In the genomic region with DNA sequence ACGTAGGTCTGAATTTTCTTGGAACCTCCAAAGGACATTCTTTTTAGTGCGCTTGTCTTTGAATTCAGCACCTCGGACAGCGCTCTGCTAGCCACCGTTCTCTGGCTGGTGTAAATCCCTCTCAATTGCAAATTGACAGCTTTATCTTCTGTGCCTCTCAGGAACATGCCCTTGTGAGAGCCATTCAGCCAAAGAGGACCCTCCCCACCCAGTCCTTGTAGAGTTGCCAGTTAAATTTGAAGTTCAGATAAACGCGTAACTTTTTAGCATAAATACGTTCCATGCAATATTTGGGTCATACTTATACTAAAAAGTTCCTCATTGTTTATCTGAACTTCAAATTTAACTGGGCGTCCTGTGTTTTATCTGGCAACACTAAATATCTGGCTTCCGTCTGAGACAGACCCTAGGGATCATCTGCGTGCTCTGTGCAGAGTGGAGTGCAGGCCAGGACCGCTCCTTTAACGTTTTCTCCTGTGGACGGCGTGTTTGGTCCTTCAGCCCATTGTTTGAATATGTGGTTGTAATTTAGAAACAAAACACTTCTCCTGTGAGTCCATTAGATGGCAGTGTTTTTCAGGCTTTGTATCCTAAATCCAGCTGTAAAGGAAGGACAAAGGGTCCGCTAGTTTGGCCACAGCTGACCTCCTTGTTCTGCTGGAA, we compare ENCODE assay signal across 8 cellular contexts. TPM values are rescaled to one million over a fixed set of nuclear protein-coding genes. Genes with fewer than 3 reads are reported as not detected.
DNase-seq lines count a peak whose midpoint lies in the region; ATAC-seq and TF ChIP-seq lines count a peak whose summit lies in the region.

No MANE protein-coding gene starts in this region.

- TF ChIP-seq CTCF in heart right ventricle (IDR thresholded peaks at IDR 0.05) = peak; percentile 18 to 67 (median 58)

- no peaks in the 10 kb centered on the region for H3K36me3 ChIP-seq in HUES48 (ENCODE audit: control insufficient read depth, insufficient read depth, low read length)
- H3K36me3 ChIP-seq in heart right ventricle = peaks cover 0 to 36% (median 0%) of the 10 kb centered on the region in 9 donors

- no peaks in the 10 kb centered on the region for H3K9me3 Mint-ChIP-seq in activated naive CD8-positive, alpha-beta T cell treated with anti-CD3 and anti-CD28 coated beads for 36 hours

- intact Hi-C loops in heart right ventricle (cut with DNase I) = loop anchor here (1.0 to 10.0 kb wide), 11 partner anchors 45 to 292 kb away; a partner anchor contains a TSS

- peak overlapping the region; percentile 35 for H3K4me3 ChIP-seq in HUES48 (ENCODE audit: low read depth, low read length)
- H3K4me3 ChIP-seq in heart right ventricle = no peak overlapping the region

- no peaks in the 10 kb centered on the region for H3K27me3 Mint-ChIP-seq in activated naive CD8-positive, alpha-beta T cell treated with anti-CD3 and anti-CD28 coated beads for 36 hours

- H3K9me3 ChIP-seq in HUES48 (ENCODE audit: control insufficient read depth, insufficient read depth, low read length) = no peaks in the 10 kb centered on the region
- no peaks in the 10 kb centered on the region for H3K9me3 ChIP-seq in heart right ventricle

- 6 to 10% methylated on average over 16 of the region's 16 CpGs for WGBS in heart right ventricle, 2 donors

- H3K4me1 Mint-ChIP-seq in activated naive CD8-positive, alpha-beta T cell treated with anti-CD3 and anti-CD28 coated beads for 36 hours = peaks cover 7% of the 10 kb centered on the region

- H3K27me3 ChIP-seq in HUES48 (ENCODE audit: control insufficient read depth, insufficient read depth, low read length) (no peaks in the 10 kb centered on the region), heart right ventricle (no peaks in the 10 kb centered on the region)

- peaks cover 19% of the 10 kb centered on the region for H3K36me3 Mint-ChIP-seq in activated naive CD8-positive, alpha-beta T cell treated with anti-CD3 and anti-CD28 coated beads for 36 hours

- H3K27ac ChIP-seq in HUES48 (ENCODE audit: low read depth, low read length) (no peak overlapping the region), heart right ventricle (no peak overlapping the region)

- DNase-seq in D341Med (ENCODE audit: low spot score) (peak; percentile 65), heart right ventricle (peak; percentile 51 to 74), renal cortical epithelial cell (ENCODE audit: low read depth) (peak; percentile 57)
- peak; percentile 18 for DNase-seq in activated naive CD8-positive, alpha-beta T cell treated with anti-CD3 and anti-CD28 coated beads for 36 hours

- no peak overlapping the region for H3K4me3 Mint-ChIP-seq in activated naive CD8-positive, alpha-beta T cell treated with anti-CD3 and anti-CD28 coated beads for 36 hours

- H3K4me1 ChIP-seq in HUES48 (ENCODE audit: control insufficient read depth, insufficient read depth, low read length) (peaks cover 8% of the 10 kb centered on the region), heart right ventricle (peaks cover 0 to 21% (median 13%) of the 10 kb centered on the region in 9 donors)

- no peak overlapping the region for H3K27ac Mint-ChIP-seq in activated naive CD8-positive, alpha-beta T cell treated with anti-CD3 and anti-CD28 coated beads for 36 hours

- ATAC-seq in heart right ventricle = peak in 5 of 8 donors; percentile 58 to 74 (median 66)
- ATAC-seq in GM18907 (IDR thresholded peaks at IDR 0.05; ENCODE audit: unreplicated experiment) = no peak
- no peak for ATAC-seq in GM19023 (IDR thresholded peaks at IDR 0.05; ENCODE audit: unreplicated experiment)

- H3K9ac ChIP-seq in HUES48 (ENCODE audit: low read depth, low read length) = no peak overlapping the region

TF ChIP-seq in PFSK-1, 5 proteins besides CTCF, POLR2A, EP300 and RAD21:
- TF ChIP-seq, protein P1, sequence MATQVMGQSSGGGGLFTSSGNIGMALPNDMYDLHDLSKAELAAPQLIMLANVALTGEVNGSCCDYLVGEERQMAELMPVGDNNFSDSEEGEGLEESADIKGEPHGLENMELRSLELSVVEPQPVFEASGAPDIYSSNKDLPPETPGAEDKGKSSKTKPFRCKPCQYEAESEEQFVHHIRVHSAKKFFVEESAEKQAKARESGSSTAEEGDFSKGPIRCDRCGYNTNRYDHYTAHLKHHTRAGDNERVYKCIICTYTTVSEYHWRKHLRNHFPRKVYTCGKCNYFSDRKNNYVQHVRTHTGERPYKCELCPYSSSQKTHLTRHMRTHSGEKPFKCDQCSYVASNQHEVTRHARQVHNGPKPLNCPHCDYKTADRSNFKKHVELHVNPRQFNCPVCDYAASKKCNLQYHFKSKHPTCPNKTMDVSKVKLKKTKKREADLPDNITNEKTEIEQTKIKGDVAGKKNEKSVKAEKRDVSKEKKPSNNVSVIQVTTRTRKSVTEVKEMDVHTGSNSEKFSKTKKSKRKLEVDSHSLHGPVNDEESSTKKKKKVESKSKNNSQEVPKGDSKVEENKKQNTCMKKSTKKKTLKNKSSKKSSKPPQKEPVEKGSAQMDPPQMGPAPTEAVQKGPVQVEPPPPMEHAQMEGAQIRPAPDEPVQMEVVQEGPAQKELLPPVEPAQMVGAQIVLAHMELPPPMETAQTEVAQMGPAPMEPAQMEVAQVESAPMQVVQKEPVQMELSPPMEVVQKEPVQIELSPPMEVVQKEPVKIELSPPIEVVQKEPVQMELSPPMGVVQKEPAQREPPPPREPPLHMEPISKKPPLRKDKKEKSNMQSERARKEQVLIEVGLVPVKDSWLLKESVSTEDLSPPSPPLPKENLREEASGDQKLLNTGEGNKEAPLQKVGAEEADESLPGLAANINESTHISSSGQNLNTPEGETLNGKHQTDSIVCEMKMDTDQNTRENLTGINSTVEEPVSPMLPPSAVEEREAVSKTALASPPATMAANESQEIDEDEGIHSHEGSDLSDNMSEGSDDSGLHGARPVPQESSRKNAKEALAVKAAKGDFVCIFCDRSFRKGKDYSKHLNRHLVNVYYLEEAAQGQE (IDR thresholded peaks at IDR 0.05; ENCODE audit: insufficient read depth in 1 of 2, low read depth in 2 of 2, low read length in 2 of 2) = peak; percentile 97 to 98
- TF ChIP-seq POLR2AphosphoS5 (IDR thresholded peaks at IDR 0.05; ENCODE audit: low read depth, low read length) = no peak
- no peak for TF ChIP-seq TAF1 (IDR thresholded peaks at IDR 0.05; ENCODE audit: borderline replicate concordance, insufficient read depth, low read length)
- peak; percentile 83; the same call in 1 of the 2 replicates for TF ChIP-seq SIN3A (IDR thresholded peaks at IDR 0.05; ENCODE audit: borderline replicate concordance, insufficient read depth, low read length)
- no peak for TF ChIP-seq FOXP2 (optimal IDR thresholded peaks at IDR 0.05; ENCODE audit: borderline replicate concordance, extremely low read depth, extremely low read length, insufficient read depth)

RNA-seq across cellular contexts. Expression of a gene that starts 7.0 kb away (rescaled TPM):
- polyA plus RNA-seq in PFSK-1 (2012; ENCODE audit: insufficient read length, low read depth) = 12.8 TPM
- total RNA-seq in activated naive CD8-positive, alpha-beta T cell treated with anti-CD3 and anti-CD28 coated beads for 36 hours = 100 to 1,000 TPM; 209 to 218 TPM
- total RNA-seq in heart right ventricle = 10 to 100 TPM; 16.5 to 41.5 (median 22.2) TPM
- polyA plus RNA-seq in heart right ventricle = 10 to 100 TPM in 1 of 2 donors, 1 to 10 TPM in 1; 4.7 to 15.1 TPM
- total RNA-seq in renal cortical epithelial cell = 0.69 and 2.3 TPM in 2 replicates

Comparison
In these comparisons a context has a peak if more than half of its experiments do, and no peak if none do; other contexts are left out.
1. ATAC-seq: peak in heart right ventricle (5 of 8); none in GM18907 (single experiment) and GM19023 (single experiment).
2. RNA of a gene that starts 7.0 kb away (total RNA-seq): 209 to 218 TPM in activated naive CD8-positive, alpha-beta T cell treated with anti-CD3 and anti-CD28 coated beads for 36 hours; 16.5 to 41.5 TPM in heart right ventricle and 0.69 to 2.3 TPM in renal cortical epithelial cell; every median in the first group is over 4 times any median in the second.
3. Peak in every context shown above with its lines, with median percentiles within 50 percentile points of each other: DNase-seq.